ENCODE assay signal across 1 cellular context in genomic region chr17:70137451-70138230, GRCh38.
TF ChIP-seq lines count a peak whose summit lies in the region.

No MANE protein-coding gene starts in this region.

TF ChIP-seq in HEK293, 187 proteins besides CTCF, POLR2A, EP300 and RAD21 (continued from another document):
- TF ChIP-seq ZNF645 (tag by site-specific recombination; IDR thresholded peaks at IDR 0.05) (no peak), GLIS1 (tag by site-specific recombination; IDR thresholded peaks at IDR 0.05) (no peak), ZNF146 (tag by site-specific recombination; IDR thresholded peaks at IDR 0.05) (no peak), GFI1B (tag by site-specific recombination; IDR thresholded peaks at IDR 0.05) (peak; percentile 35; the same call in 1 of the 2 replicates), ZBTB17 (tag by site-specific recombination; IDR thresholded peaks at IDR 0.05) (peak; percentile 31; the same call in 1 of the 2 replicates), ZNF335 (tag by site-specific recombination; conservative IDR thresholded peaks at IDR 0.05) (0 out of 2 replicates have a peak, but pooled peaks have one; percentile 24), ZNF596 (tag by site-specific recombination; IDR thresholded peaks at IDR 0.05) (peak; percentile 71), ZNF404 (tag by site-specific recombination; IDR thresholded peaks at IDR 0.05) (no peak)
